Comparison of ENCODE assay signal across 1 cellular context in genomic region chr7:96238976-96239766, GRCh38.
TF ChIP-seq lines count a peak whose summit lies in the region.

No MANE protein-coding gene starts in this region.

TF ChIP-seq in SK-N-SH treated with all-trans-retinoic acid at 6 μM for 48 hours, 23 proteins besides CTCF, POLR2A, EP300 and RAD21 (continued from another document):
- TF ChIP-seq PATZ1 (CRISPR knock-in tag; IDR thresholded peaks at IDR 0.05; ENCODE audit: borderline replicate concordance) (no peak), ZFP30 (CRISPR knock-in tag; IDR thresholded peaks at IDR 0.05) (no peak), ZNF8 (CRISPR knock-in tag; IDR thresholded peaks at IDR 0.05) (no peak)
